ENCODE assay signal across 21 cellular contexts in genomic region chr19:41708481-41708880, GRCh38. TPM values are rescaled to one million over a fixed set of nuclear protein-coding genes. Genes with fewer than 3 reads are reported as not detected.
DNase-seq lines count a peak whose midpoint lies in the region; ATAC-seq and TF ChIP-seq lines count a peak whose summit lies in the region.
"Had no signal": no experiment of that assay in that cellular context is flagged by ENCODE, and none has a peak within 500 bp of the region (broad histone marks: within the 10 kb centered on the region; RNA-seq: fewer than 3 reads in every experiment).

CEACAM5 (plus strand) TSS chr19:41708626; CDS start chr19:41708732, 106 bp downstream.

- no peak within 1 kb of the TSS for H3K4me3 ChIP-seq in lower lobe of right lung
- peak within 1 kb of the TSS in 1 of 2 donors; percentile 14 for H3K4me3 ChIP-seq in vagina
- H3K4me3 ChIP-seq in breast epithelium, result no peak within 1 kb of the TSS
- no peak within 1 kb of the TSS for H3K4me3 ChIP-seq in body of pancreas

- no peak within 1 kb of the TSS for H3K27ac ChIP-seq in lower lobe of right lung
- H3K27ac ChIP-seq in vagina, result no peak within 1 kb of the TSS
- no peak within 1 kb of the TSS for H3K27ac ChIP-seq in breast epithelium
- H3K27ac ChIP-seq in body of pancreas, result no peak within 1 kb of the TSS
- H3K27ac ChIP-seq: brain microvascular endothelial cell, foreskin keratinocyte, WERI-Rb-1 had no signal

- H3K27me3 ChIP-seq in lower lobe of right lung (ENCODE audit: low read depth) (peaks cover 25% of the 10 kb centered on the region), vagina (no peaks in the 10 kb centered on the region), breast epithelium (peaks cover 0 to 24% of the 10 kb centered on the region in 2 donors), body of pancreas (no peaks in the 10 kb centered on the region)
- H3K27me3 ChIP-seq: brain microvascular endothelial cell, foreskin keratinocyte had no signal

- TF ChIP-seq CTCF in lower lobe of right lung (IDR thresholded peaks at IDR 0.05), result no peak
- TF ChIP-seq CTCF in vagina (IDR thresholded peaks at IDR 0.05), result no peak
- no peak for TF ChIP-seq CTCF in breast epithelium (IDR thresholded peaks at IDR 0.05)
- no peak for TF ChIP-seq CTCF in body of pancreas (IDR thresholded peaks at IDR 0.05)

- peak; percentile 52 for DNase-seq in activated effector memory CD4-positive, alpha-beta T cell treated with anti-CD3 and anti-CD28 coated beads, Interleukin-2, amount 50 U/mL, for 16 hours
- no peak for DNase-seq in activated effector memory CD4-positive, alpha-beta T cell treated with Interleukin-2 at 50 U/mL for 16 hours
- peak; percentile 5 for DNase-seq in RPMI8226
- DNase-seq in lower lobe of right lung, result no peak
- peak in 1 of 2 donors; percentile 55 for DNase-seq in vagina (ENCODE audit: extremely low spot score in 2 of 2)
- DNase-seq in breast epithelium (ENCODE audit: low spot score in 2 of 2), result no peak
- no peak for DNase-seq in body of pancreas
- DNase-seq in OCI-M2 (lab: John Stamatoyannopoulos, UW; ENCODE audit: unreplicated experiment), result no peak
- DNase-seq: activated CD4-positive, alpha-beta T cell treated with anti-CD3 and anti-CD28 coated beads, Interleukin-2, amount 50 U/mL, for 4 hours; activated T-cell treated with anti-CD3 and anti-CD28 coated beads, Interleukin-2, amount 50 U/mL, for 1 hour; brain microvascular endothelial cell; foreskin keratinocyte; hippocampal formation; islet precursor cell; NCI-H345; SHP77; WERI-Rb-1 had no signal

- TF ChIP-seq POLR2A in vagina (IDR thresholded peaks at IDR 0.05) (no peak), breast epithelium (IDR thresholded peaks at IDR 0.05) (no peak), body of pancreas (IDR thresholded peaks at IDR 0.05) (no peak)

- no peaks in the 10 kb centered on the region for H3K36me3 ChIP-seq in lower lobe of right lung
- H3K36me3 ChIP-seq in vagina, result no peaks in the 10 kb centered on the region
- H3K36me3 ChIP-seq in breast epithelium, result no peaks in the 10 kb centered on the region
- H3K36me3 ChIP-seq in body of pancreas (replicated peaks in 1 of 2; ENCODE audit: insufficient read depth in 1 of 2, low read depth in 2 of 2), result no peaks in the 10 kb centered on the region
- H3K36me3 ChIP-seq: brain microvascular endothelial cell, WERI-Rb-1 had no signal

- no peaks in the 10 kb centered on the region for H3K4me1 ChIP-seq in lower lobe of right lung
- H3K4me1 ChIP-seq in vagina, result no peaks in the 10 kb centered on the region
- H3K4me1 ChIP-seq in breast epithelium, result no peaks in the 10 kb centered on the region
- H3K4me1 ChIP-seq in body of pancreas, result no peaks in the 10 kb centered on the region
- H3K4me1 ChIP-seq: foreskin keratinocyte had no signal

- no peak for ATAC-seq in lower lobe of right lung
- no peak for ATAC-seq in body of pancreas
- ATAC-seq: foreskin keratinocyte, HCT116, HepG2 had no signal

- H3K9me3 ChIP-seq in lower lobe of right lung, result no peaks in the 10 kb centered on the region
- H3K9me3 ChIP-seq in vagina, result no peaks in the 10 kb centered on the region
- no peaks in the 10 kb centered on the region for H3K9me3 ChIP-seq in breast epithelium
- H3K9me3 ChIP-seq in body of pancreas, result no peaks in the 10 kb centered on the region

- 20 to 22% methylated on average over 4 of the region's 4 CpGs for WGBS in body of pancreas, 2 donors

- intact Hi-C loops in lower lobe of right lung (cut with DNase I) (no loop called here), vagina (cut with DNase I) (no loop called here), breast epithelium (cut with DNase I; ENCODE audit: low total_unique reads) (no loop called here), body of pancreas (cut with DNase I) (no loop called here)

RNA-seq across cellular contexts. Expression of gene CEACAM5, which starts in this region (rescaled TPM):
- 99.7 TPM for total RNA-seq in lower lobe of right lung
- 52.1 TPM for total RNA-seq in vagina
- total RNA-seq in breast epithelium, result 10 to 100 TPM in 1 of 3 donors, not detected in 2; 27.2 TPM
- 1 to 10 TPM in 1 of 2 donors, not detected in 1; 4.9 TPM for total RNA-seq in body of pancreas
- total RNA-seq: foreskin keratinocyte; HepG2; progenitor cell of endocrine pancreas; T-helper 1 cell treated with Interleukin-12 subunit alpha and Interleukin-12 subunit beta and Interleukin-4 antibody, amounts not matched to agents 30 ng/mL and 1 ng/mL, for 36 hours had no signal

Comparison
In these comparisons a context has a peak if more than half of its experiments do, and no peak if none do; other contexts are left out.
1. DNase-seq: peak in activated effector memory CD4-positive, alpha-beta T cell treated with anti-CD3 and anti-CD28 coated beads, Interleukin-2, amount 50 U/mL, for 16 hours (single experiment) and RPMI8226 (single experiment); none in activated effector memory CD4-positive, alpha-beta T cell treated with Interleukin-2 at 50 U/mL for 16 hours (single experiment), lower lobe of right lung (single experiment), breast epithelium (0 of 2), body of pancreas (0 of 4) and OCI-M2 (single experiment).